Comparison of ENCODE assay signal across 18 cellular contexts in the genomic region with DNA sequence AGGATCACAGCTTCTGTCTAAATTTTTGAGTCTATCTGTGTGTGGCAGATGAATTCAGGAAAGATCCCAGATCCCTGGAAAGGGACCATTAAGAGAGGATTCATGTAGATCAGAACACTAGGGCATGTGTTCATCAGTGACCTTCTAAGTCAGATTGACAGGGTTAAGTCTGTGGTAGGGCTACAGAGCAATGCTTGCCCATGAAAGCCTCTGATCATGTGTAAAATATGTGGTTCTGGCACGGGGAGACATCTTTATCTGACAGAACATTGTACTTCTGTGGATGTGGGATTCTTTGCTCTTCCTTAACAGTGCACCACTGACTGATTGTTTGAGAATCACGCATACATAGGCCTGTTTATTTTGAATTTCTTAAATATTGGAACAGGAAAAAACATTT. TPM values are rescaled to one million over a fixed set of nuclear protein-coding genes. Genes with fewer than 3 reads are reported as not detected.
A peak's percentile ranks its signal among the peaks of the same experiment; 100 is the strongest.
DNase-seq lines count a peak whose midpoint lies in the region; ATAC-seq and TF ChIP-seq lines count a peak whose summit lies in the region.
"Had no signal": no experiment of that assay in that cellular context is flagged by ENCODE, and none has a peak within 500 bp of the region (broad histone marks: within the 10 kb centered on the region; RNA-seq: fewer than 3 reads in every experiment).

No MANE protein-coding gene starts in this region.

- no peaks in the 10 kb centered on the region for H3K9me2 ChIP-seq in SU-DHL-6 (replicated peaks; ENCODE audit: insufficient read depth, low read length)

- H3K4me1 ChIP-seq in gastrocnemius medialis: peaks cover 14 to 19% of the 10 kb centered on the region in 2 donors

- H3K4me1 Mint-ChIP-seq in activated T-cell treated with anti-CD3 and anti-CD28 coated beads, Interleukin-2, amount 50 U/mL, for 24 hours (ENCODE audit: low read depth): peaks cover 78% of the 10 kb centered on the region
- H3K4me1 Mint-ChIP-seq in progenitor cell of endocrine pancreas (ENCODE audit: low read depth): peaks cover 23% of the 10 kb centered on the region

- no peaks in the 10 kb centered on the region for H3K36me3 ChIP-seq in SU-DHL-6 (ENCODE audit: low read length)
- H3K36me3 ChIP-seq in gastrocnemius medialis: no peaks in the 10 kb centered on the region
- H3K36me3 ChIP-seq: Peyer's patch had no signal

- H3K9me3 ChIP-seq in SU-DHL-6 (ENCODE audit: insufficient read depth, low read length) (no peaks in the 10 kb centered on the region), gastrocnemius medialis (no peaks in the 10 kb centered on the region)
- H3K9me3 ChIP-seq: Peyer's patch had no signal

- H3K4me3 ChIP-seq in SU-DHL-6 (ENCODE audit: insufficient read depth, low read length, poor library complexity, severe bottlenecking) (no peak overlapping the region), choroid plexus epithelial cell (ENCODE audit: low read depth, low read length) (no peak overlapping the region), gastrocnemius medialis (no peak overlapping the region)
- H3K4me3 ChIP-seq: lung, Peyer's patch had no signal

- H3K9me3 Mint-ChIP-seq in activated T-cell treated with anti-CD3 and anti-CD28 coated beads, Interleukin-2, amount 50 U/mL, for 24 hours: peaks cover 24% of the 10 kb centered on the region
- peaks cover 11% of the 10 kb centered on the region for H3K9me3 Mint-ChIP-seq in progenitor cell of endocrine pancreas (ENCODE audit: low read depth)

- no peaks in the 10 kb centered on the region for H4K20me1 ChIP-seq in SU-DHL-6 (ENCODE audit: low read depth, low read length)

- H3F3A ChIP-seq in SU-DHL-6 (ENCODE audit: insufficient read depth): no peaks in the 10 kb centered on the region

- H3K79me2 ChIP-seq in SU-DHL-6 (ENCODE audit: insufficient read depth, low read length): peaks cover 35% of the 10 kb centered on the region

- in situ Hi-C loops in gastrocnemius medialis (cut with MboI; ENCODE audit: low sequenced_read_pairs in 4 of 4): loop anchor here in 1 of 4 donors (5.0 kb wide), 1 partner anchor 39 kb away; no protein-coding TSS in a partner anchor

- no peak for ATAC-seq in gastrocnemius medialis
- ATAC-seq in HG03139 (IDR thresholded peaks at IDR 0.05; ENCODE audit: unreplicated experiment): no peak

- no peak overlapping the region for H3K27ac ChIP-seq in SU-DHL-6 (ENCODE audit: low read depth, low read length)
- no peak overlapping the region for H3K27ac ChIP-seq in gastrocnemius medialis
- H3K27ac ChIP-seq: epithelial cell of prostate, Peyer's patch had no signal

- TF ChIP-seq CTCF in SU-DHL-6 (IDR thresholded peaks at IDR 0.05; ENCODE audit: insufficient read depth, low read length, poor library complexity, severe bottlenecking): no peak
- no peak for TF ChIP-seq CTCF in choroid plexus epithelial cell (conservative IDR thresholded peaks at IDR 0.05; ENCODE audit: low read depth, low read length)
- no peak for TF ChIP-seq CTCF in progenitor cell of endocrine pancreas (IDR thresholded peaks at IDR 0.05; ENCODE audit: unreplicated experiment)
- no peak for TF ChIP-seq CTCF in gastrocnemius medialis (IDR thresholded peaks at IDR 0.05 in 4 of 5, conservative IDR thresholded peaks at IDR 0.05 in 1 of 5)

- H3K27me3 ChIP-seq in SU-DHL-6 (ENCODE audit: low read length) (no peaks in the 10 kb centered on the region), gastrocnemius medialis (no peaks in the 10 kb centered on the region)

- H2AFZ ChIP-seq in SU-DHL-6 (ENCODE audit: low read depth, low read length, severe bottlenecking): no peak overlapping the region

- no peaks in the 10 kb centered on the region for H3K27me3 Mint-ChIP-seq in activated T-cell treated with anti-CD3 and anti-CD28 coated beads, Interleukin-2, amount 50 U/mL, for 24 hours
- no peaks in the 10 kb centered on the region for H3K27me3 Mint-ChIP-seq in progenitor cell of endocrine pancreas

- peak overlapping the region; percentile 91 for H3K27ac Mint-ChIP-seq in activated T-cell treated with anti-CD3 and anti-CD28 coated beads, Interleukin-2, amount 50 U/mL, for 24 hours
- H3K27ac Mint-ChIP-seq in progenitor cell of endocrine pancreas: no peak overlapping the region

- H3K36me3 Mint-ChIP-seq in activated T-cell treated with anti-CD3 and anti-CD28 coated beads, Interleukin-2, amount 50 U/mL, for 24 hours (ENCODE audit: low read depth): peaks cover 78% of the 10 kb centered on the region
- peaks cover 25% of the 10 kb centered on the region for H3K36me3 Mint-ChIP-seq in progenitor cell of endocrine pancreas (ENCODE audit: insufficient read depth)

- no peak for TF ChIP-seq POLR2A in gastrocnemius medialis (IDR thresholded peaks at IDR 0.05)

- DNase-seq in activated T-cell treated with anti-CD3 and anti-CD28 coated beads, Interleukin-2, amount 50 U/mL, for 24 hours: no peak
- DNase-seq in activated T-cell treated with anti-CD3 and anti-CD28 coated beads for 4 hours (no peak), choroid plexus epithelial cell (ENCODE audit: low read depth) (peak; percentile 6), progenitor cell of endocrine pancreas (ENCODE audit: low spot score, unreplicated experiment) (no peak), gastrocnemius medialis (no peak), UCSD-AML1 (lab: John Stamatoyannopoulos, UW; ENCODE audit: unreplicated experiment) (no peak)
- DNase-seq: activated CD4-positive, CD25-positive, alpha-beta regulatory T cell; aorta; COR-L47; NCI-H1048; NCI-H2107; NCI-H82; Peyer's patch; retina had no signal

- peak overlapping the region; percentile 91 for H3K4me3 Mint-ChIP-seq in activated T-cell treated with anti-CD3 and anti-CD28 coated beads, Interleukin-2, amount 50 U/mL, for 24 hours
- peak overlapping the region; percentile 96 for H3K4me3 Mint-ChIP-seq in progenitor cell of endocrine pancreas (ENCODE audit: low read depth)

- peak overlapping the region; percentile 80 for H3K4me2 ChIP-seq in SU-DHL-6 (ENCODE audit: low read depth, low read length, poor library complexity, severe bottlenecking)

- H3K9ac ChIP-seq in SU-DHL-6 (ENCODE audit: low read length): no peak overlapping the region

- intact Hi-C loops in gastrocnemius medialis (cut with DNase I; ENCODE audit: low total_unique reads): loop anchor here (5.0 kb wide), 1 partner anchor 274 kb away; no protein-coding TSS in a partner anchor

RNA-seq across cellular contexts. Expression of gene ZNF506, which starts 42.9 kb away (rescaled TPM):
- total RNA-seq in progenitor cell of endocrine pancreas: 18.6 and 22.0 TPM in 2 replicates
- total RNA-seq in gastrocnemius medialis: 10 to 100 TPM in 3 of 4 donors, 1 to 10 TPM in 1; 6.3 to 18.7 (median 14.9) TPM

RNA-seq across cellular contexts. Expression of gene ZNF14, which starts 45.8 kb away (rescaled TPM):
- total RNA-seq in progenitor cell of endocrine pancreas (10.5 and 12.4 TPM in 2 replicates), gastrocnemius medialis (1 to 10 TPM in 3 of 4 donors, under 1 TPM in 1; 0.97 to 2.1 (median 1.7) TPM)
